ENCODE assay signal across 22 cellular contexts in genomic region chr4:128907966-128908365, GRCh38.
"Had no signal": no experiment of that assay in that cellular context is flagged by ENCODE, and none has a peak within 500 bp of the region (broad histone marks: within the 10 kb centered on the region; RNA-seq: fewer than 3 reads in every experiment).

No MANE protein-coding gene starts in this region.

- ATAC-seq: effector memory CD8-positive, alpha-beta T cell; gastroesophageal sphincter; left cardiac atrium; left lung; naive thymus-derived CD4-positive, alpha-beta T cell; psoas muscle; right cardiac atrium; stimulated activated effector memory CD8-positive, alpha-beta T cell treated with anti-CD3 and anti-CD28 coated beads, Interleukin-12 subunit alpha, Interleukin-12 subunit beta, amount 100 ng/mL, for 72 hours had no signal

- DNase-seq: cortex of kidney; effector memory CD8-positive, alpha-beta T cell; foreskin fibroblast; heart left ventricle; left cardiac atrium; left lung; mesenchymal stem cell; midbrain; naive thymus-derived CD4-positive, alpha-beta T cell; occipital lobe; ovary; posterior cingulate gyrus; psoas muscle; right cardiac atrium; sigmoid colon; stimulated activated CD4-positive, alpha-beta T cell treated with anti-CD3 and anti-CD28 coated beads, Interleukin-2, amount 100 ng/mL, for 24 hours; stimulated activated CD4-positive, alpha-beta T cell treated with anti-CD3 and anti-CD28 coated beads, Interleukin-4, amount 100 ng/mL, for 24 hours; stimulated activated naive CD4-positive, alpha-beta T cell treated with Interleukin-2 at 50 U/mL for 16 hours; stomach; thyroid gland had no signal
